In genomic region chr21:39238275-39238674, GRCh38 we compare ENCODE assay signal across 17 cellular contexts.
"Had no signal": no experiment of that assay in that cellular context is flagged by ENCODE, and none has a peak within 500 bp of the region (broad histone marks: within the 10 kb centered on the region; RNA-seq: fewer than 3 reads in every experiment).

No MANE protein-coding gene starts in this region.

- H3K4me1 ChIP-seq: breast epithelium, neural progenitor cell, thyroid gland, uterus had no signal

- DNase-seq: activated CD4-positive, alpha-beta T cell treated with anti-CD3 and anti-CD28 coated beads, Interleukin-2, amount 50 U/mL, for 48 hours; activated CD4-positive, CD25-positive, alpha-beta regulatory T cell; activated CD8-positive, alpha-beta memory T cell treated with anti-CD3 and anti-CD28 coated beads, Interleukin-2, amount 50 U/mL, for 48 hours; activated effector memory CD4-positive, alpha-beta T cell treated with anti-CD3 and anti-CD28 coated beads, Interleukin-2, amount 50 U/mL, for 16 hours; amniotic stem cell; dorsolateral prefrontal cortex; hypothalamus; kidney glomerular epithelial cell; ovary; stimulated activated CD4-positive, alpha-beta T cell treated with anti-CD3 and anti-CD28 coated beads, Interleukin-2, amount 100 ng/mL, for 48 hours; stimulated activated CD8-positive, alpha-beta memory T cell treated with anti-CD3 and anti-CD28 coated beads, Interleukin-4, amount 100 ng/mL, for 48 hours; T-helper 1 cell; thyroid gland; uterus had no signal

- H3K36me3 ChIP-seq: breast epithelium, ovary, uterus had no signal

- H3K9me3 ChIP-seq: breast epithelium, ovary, thyroid gland, uterus had no signal

- H3K27ac Mint-ChIP-seq: neural progenitor cell had no signal

- H3K27ac ChIP-seq: breast epithelium, dorsolateral prefrontal cortex, neural progenitor cell, ovary, SK-N-MC, thyroid gland, uterus had no signal

- H3K4me3 ChIP-seq: breast epithelium, dorsolateral prefrontal cortex, neural progenitor cell, ovary, SK-N-MC, thyroid gland, uterus had no signal

- H2AFZ ChIP-seq: neural progenitor cell had no signal

- H3K9me3 Mint-ChIP-seq: neural progenitor cell had no signal

- H3K27me3 ChIP-seq: breast epithelium, dorsolateral prefrontal cortex, neural progenitor cell, ovary, thyroid gland, uterus had no signal

- H3K4me3 Mint-ChIP-seq: neural progenitor cell had no signal

- H3K4me2 ChIP-seq: neural progenitor cell had no signal

- H3K9ac ChIP-seq: neural progenitor cell had no signal
